In the genomic region with DNA sequence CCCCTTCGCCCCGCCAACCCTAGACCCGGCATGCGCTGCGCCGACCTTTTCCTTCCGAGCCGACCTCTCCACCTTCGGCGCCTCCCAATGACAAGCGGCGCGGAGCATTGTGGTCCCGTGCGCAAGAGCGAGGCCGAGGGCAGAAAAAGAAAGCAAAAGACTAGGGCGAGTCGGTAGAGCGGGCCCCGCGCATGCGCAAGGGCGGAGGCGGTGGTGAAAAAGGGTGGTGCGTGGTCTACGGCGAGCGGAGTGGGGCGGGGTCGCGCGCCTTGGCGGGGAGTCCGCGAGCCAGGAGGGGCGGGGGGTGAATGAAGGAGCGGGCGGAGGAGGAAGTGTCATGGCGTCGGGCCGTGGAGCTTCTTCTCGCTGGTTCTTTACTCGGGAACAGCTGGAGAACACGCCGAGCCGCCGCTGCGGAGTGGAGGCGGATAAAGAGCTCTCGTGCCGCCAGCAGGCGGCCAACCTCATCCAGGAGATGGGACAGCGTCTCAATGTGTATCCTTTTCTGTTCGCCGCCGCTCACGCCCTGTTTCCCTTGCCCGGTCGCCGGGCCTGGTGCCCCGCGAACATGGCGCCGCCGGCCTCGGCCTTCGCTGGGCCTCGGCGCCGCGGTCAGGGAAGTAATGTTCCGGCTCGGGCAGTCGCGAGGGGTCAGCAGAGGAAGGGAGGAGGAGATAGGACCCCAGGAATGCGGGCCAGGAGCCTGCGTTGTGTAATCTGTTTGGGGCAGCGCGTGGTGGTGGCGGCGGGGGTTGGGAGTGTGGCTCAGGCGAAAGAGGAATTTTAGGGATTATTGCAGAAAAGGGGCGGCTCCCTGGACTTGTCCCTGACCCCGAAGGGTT, we compare ENCODE assay signal across 8 cellular contexts. TPM values are rescaled to one million over a fixed set of nuclear protein-coding genes. Genes with fewer than 3 reads are reported as not detected.
DNase-seq lines count a peak whose midpoint lies in the region; ATAC-seq and TF ChIP-seq lines count a peak whose summit lies in the region.

A gene (plus strand): TSS at position 305 of the 842 bp plus-strand sequence. CDS start 33 bp downstream, at position 338.

- peaks cover 4 to 22% of the 10 kb centered on the region in 2 experiments for H3K36me3 ChIP-seq in SK-N-SH (replicated peaks in 1 of 2; ENCODE audit: control insufficient read depth in 1 of 2, insufficient read depth in 2 of 2, low read length in 1 of 2)
- H3K36me3 ChIP-seq in gastroesophageal sphincter, result no peaks in the 10 kb centered on the region
- H3K36me3 ChIP-seq in neutrophil, result no peaks in the 10 kb centered on the region

- H3K79me2 ChIP-seq in SK-N-SH (ENCODE audit: insufficient read depth), result peaks cover 50% of the 10 kb centered on the region

- H2AFZ ChIP-seq in SK-N-SH (ENCODE audit: low read depth), result peak within 1 kb of the TSS; percentile 97

- peak in 1 of 2 donors; percentile 39 for TF ChIP-seq POLR2A in gastroesophageal sphincter (IDR thresholded peaks at IDR 0.05)

- peaks cover 7% of the 10 kb centered on the region for H3F3A ChIP-seq in SK-N-SH (replicated peaks; ENCODE audit: insufficient read depth)

- TF ChIP-seq RAD21 in SK-N-SH (IDR thresholded peaks at IDR 0.05; ENCODE audit: low read length), result no peak

- H4K20me1 ChIP-seq in SK-N-SH (ENCODE audit: insufficient read depth), result peaks cover 43% of the 10 kb centered on the region

- no peaks in the 10 kb centered on the region for H3K9me2 ChIP-seq in SK-N-SH

- H3K4me1 ChIP-seq in SK-N-SH (ENCODE audit: control insufficient read depth in 1 of 2, insufficient read depth in 2 of 2, low read depth in 1 of 2, low read length in 1 of 2) (peaks cover 6 to 12% of the 10 kb centered on the region in 2 experiments; a peak in 2 of 4 replicates), gastroesophageal sphincter (peaks cover 2 to 52% (median 21%) of the 10 kb centered on the region in 3 donors), neutrophil (ENCODE audit: control insufficient read depth in 1 of 2, insufficient read depth in 1 of 2, low read depth in 1 of 2, low read length in 1 of 2) (peaks cover 30 to 33% of the 10 kb centered on the region in 2 experiments)

- H3K9ac ChIP-seq in SK-N-SH, result peak within 1 kb of the TSS; percentile 99

- 1% methylated on average over 45 of the region's 85 CpGs for whole genome bisulfite sequencing in SK-N-SH (ENCODE audit: low lambda C conversion rate)
- WGBS in gastroesophageal sphincter (ENCODE audit: low coverage in 1 of 2), 2 donors, result 0% methylated on average over 2 to 3 of the region's 85 CpGs

- no peaks in the 10 kb centered on the region for H3K9me3 ChIP-seq in SK-N-SH
- no peaks in the 10 kb centered on the region for H3K9me3 ChIP-seq in gastroesophageal sphincter
- H3K9me3 ChIP-seq in neutrophil, result no peaks in the 10 kb centered on the region

- peak within 1 kb of the TSS; percentile 81 for H3K4me2 ChIP-seq in SK-N-SH

- POLR2A ChIA-PET in SK-N-SH (lab: Yijun Ruan, JAX), result interaction anchor here (0.6 to 1.3 kb wide), 4 partner anchors 10 to 824 kb away, joined by 3 to 4 read pairs (median 3); no protein-coding TSS in a partner anchor

- H3K27me3 ChIP-seq in SK-N-SH (ENCODE audit: insufficient read depth), result no peaks in the 10 kb centered on the region
- no peaks in the 10 kb centered on the region for H3K27me3 ChIP-seq in gastroesophageal sphincter
- H3K27me3 ChIP-seq in neutrophil, result no peaks in the 10 kb centered on the region

- TF ChIP-seq CTCF in SK-N-SH (IDR thresholded peaks at IDR 0.05), result no peak
- TF ChIP-seq CTCF in gastroesophageal sphincter (IDR thresholded peaks at IDR 0.05), result peak in 2 of 4 experiments; percentile 15 to 17
- TF ChIP-seq CTCF in neutrophil (IDR thresholded peaks at IDR 0.05), result peak; percentile 52

- CTCF ChIA-PET in SK-N-SH (lab: Yijun Ruan, JAX), result interaction anchor here (0.6 to 2.4 kb wide), 4 partner anchors 9 to 797 kb away, joined by 3 to 6 read pairs (median 3); no protein-coding TSS in a partner anchor

- TF ChIP-seq EP300 in SK-N-SH (IDR thresholded peaks at IDR 0.05; ENCODE audit: borderline replicate concordance in 1 of 2, low read depth in 1 of 2, low read length in 1 of 2), result no peak
- no peak for TF ChIP-seq EP300 in gastroesophageal sphincter (IDR thresholded peaks at IDR 0.05)

- peak within 1 kb of the TSS; percentile 82 to 90 for H3K4me3 ChIP-seq in SK-N-SH (ENCODE audit: low read depth in 2 of 2, low read length in 1 of 2)
- peak within 1 kb of the TSS; percentile 81 to 89 for H3K4me3 ChIP-seq in gastroesophageal sphincter
- H3K4me3 ChIP-seq in neutrophil (ENCODE audit: low read depth in 1 of 2, low read length in 1 of 2), result peak within 1 kb of the TSS; percentile 84 to 92

- DNase-seq in GM04504 (ENCODE audit: low read depth), result peak; percentile 99
- DNase-seq in NCI-H1048 (lab: John Stamatoyannopoulos, UW), result peak; percentile 98
- DNase-seq in SK-N-SH, result peak; percentile 99
- peak; percentile 100 for DNase-seq in activated naive CD4-positive, alpha-beta T cell treated with anti-CD3 and anti-CD28 coated beads, Interleukin-2, amount 50 U/mL, for 16 hours
- DNase-seq in substantia nigra (lab: John Stamatoyannopoulos, UW), result peak; percentile 90 to 100 (median 99)

- peak; percentile 81 for ATAC-seq in HG02571 (IDR thresholded peaks at IDR 0.05; ENCODE audit: unreplicated experiment)
- ATAC-seq in gastroesophageal sphincter, result peak; percentile 96

- peak within 1 kb of the TSS; percentile 96 to 98 for H3K27ac ChIP-seq in SK-N-SH (ENCODE audit: low read depth in 2 of 2, low read length in 1 of 2)
- H3K27ac ChIP-seq in gastroesophageal sphincter, result peak within 1 kb of the TSS; percentile 91 to 98 (median 95)
- H3K27ac ChIP-seq in neutrophil, result peak within 1 kb of the TSS; percentile 95
- H3K27ac ChIP-seq in substantia nigra (ENCODE audit: low read depth, low read length, poor library complexity, severe bottlenecking), result peak within 1 kb of the TSS; percentile 98

TF ChIP-seq in SK-N-SH, 30 proteins besides CTCF, POLR2A, EP300 and RAD21 (continues in another document):
- peak; percentile 57; the same call in 1 of the 2 replicates for TF ChIP-seq GABPA (IDR thresholded peaks at IDR 0.05; ENCODE audit: low read depth)
- TF ChIP-seq MEF2A (IDR thresholded peaks at IDR 0.05; ENCODE audit: borderline replicate concordance, low read depth), result no peak
- TF ChIP-seq, protein P1, sequence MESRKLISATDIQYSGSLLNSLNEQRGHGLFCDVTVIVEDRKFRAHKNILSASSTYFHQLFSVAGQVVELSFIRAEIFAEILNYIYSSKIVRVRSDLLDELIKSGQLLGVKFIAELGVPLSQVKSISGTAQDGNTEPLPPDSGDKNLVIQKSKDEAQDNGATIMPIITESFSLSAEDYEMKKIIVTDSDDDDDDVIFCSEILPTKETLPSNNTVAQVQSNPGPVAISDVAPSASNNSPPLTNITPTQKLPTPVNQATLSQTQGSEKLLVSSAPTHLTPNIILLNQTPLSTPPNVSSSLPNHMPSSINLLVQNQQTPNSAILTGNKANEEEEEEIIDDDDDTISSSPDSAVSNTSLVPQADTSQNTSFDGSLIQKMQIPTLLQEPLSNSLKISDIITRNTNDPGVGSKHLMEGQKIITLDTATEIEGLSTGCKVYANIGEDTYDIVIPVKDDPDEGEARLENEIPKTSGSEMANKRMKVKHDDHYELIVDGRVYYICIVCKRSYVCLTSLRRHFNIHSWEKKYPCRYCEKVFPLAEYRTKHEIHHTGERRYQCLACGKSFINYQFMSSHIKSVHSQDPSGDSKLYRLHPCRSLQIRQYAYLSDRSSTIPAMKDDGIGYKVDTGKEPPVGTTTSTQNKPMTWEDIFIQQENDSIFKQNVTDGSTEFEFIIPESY (IDR thresholded peaks at IDR 0.05; ENCODE audit: borderline replicate concordance, low read depth), result 0 out of 2 replicates have a peak, but pooled peaks have one; percentile 4
- peak; percentile 59 for TF ChIP-seq ELF1 (IDR thresholded peaks at IDR 0.05)
- 0 out of 2 replicates have a peak, but pooled peaks have one; percentile 10 for TF ChIP-seq TCF12 (IDR thresholded peaks at IDR 0.05)
- peak; percentile 32 for TF ChIP-seq CHD2 (IDR thresholded peaks at IDR 0.05; ENCODE audit: low read length, partially characterized antibody)
- no peak for TF ChIP-seq JUND (IDR thresholded peaks at IDR 0.05)
- TF ChIP-seq, protein P2, sequence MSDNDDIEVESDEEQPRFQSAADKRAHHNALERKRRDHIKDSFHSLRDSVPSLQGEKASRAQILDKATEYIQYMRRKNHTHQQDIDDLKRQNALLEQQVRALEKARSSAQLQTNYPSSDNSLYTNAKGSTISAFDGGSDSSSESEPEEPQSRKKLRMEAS (IDR thresholded peaks at IDR 0.05; ENCODE audit: low read depth), result no peak; the same call in 1 of the 2 replicates
- no peak for TF ChIP-seq FOXJ3 (CRISPR knock-in tag; IDR thresholded peaks at IDR 0.05)
- no peak for TF ChIP-seq RFX5 (IDR thresholded peaks at IDR 0.05; ENCODE audit: low read length)
- no peak for TF ChIP-seq GATA2 (CRISPR knock-in tag; IDR thresholded peaks at IDR 0.05)
- TF ChIP-seq NRF1 (IDR thresholded peaks at IDR 0.05; ENCODE audit: low read depth, low read length), result peak; percentile 96
- peak; percentile 94 for TF ChIP-seq YY1 (IDR thresholded peaks at IDR 0.05; ENCODE audit: low read depth)
- no peak for TF ChIP-seq EZH2phosphoT487 (IDR thresholded peaks at IDR 0.05; ENCODE audit: borderline replicate concordance, low read depth)
- peak; percentile 34 for TF ChIP-seq MXI1 (IDR thresholded peaks at IDR 0.05; ENCODE audit: low read depth, low read length)
- peak; percentile 91 for TF ChIP-seq TAF1 (IDR thresholded peaks at IDR 0.05; ENCODE audit: borderline replicate concordance, low read depth, low read length)
- no peak for TF ChIP-seq SMC3 (IDR thresholded peaks at IDR 0.05; ENCODE audit: low read depth, low read length)
- TF ChIP-seq SIN3A (IDR thresholded peaks at IDR 0.05; ENCODE audit: borderline replicate concordance, low read depth, low read length), result no peak
- TF ChIP-seq, protein P3, sequence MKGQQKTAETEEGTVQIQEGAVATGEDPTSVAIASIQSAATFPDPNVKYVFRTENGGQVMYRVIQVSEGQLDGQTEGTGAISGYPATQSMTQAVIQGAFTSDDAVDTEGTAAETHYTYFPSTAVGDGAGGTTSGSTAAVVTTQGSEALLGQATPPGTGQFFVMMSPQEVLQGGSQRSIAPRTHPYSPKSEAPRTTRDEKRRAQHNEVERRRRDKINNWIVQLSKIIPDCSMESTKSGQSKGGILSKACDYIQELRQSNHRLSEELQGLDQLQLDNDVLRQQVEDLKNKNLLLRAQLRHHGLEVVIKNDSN (IDR thresholded peaks at IDR 0.05; ENCODE audit: borderline replicate concordance, low read depth), result peak; percentile 25; the same call in 1 of the 2 replicates
- no peak for TF ChIP-seq RCOR1 (IDR thresholded peaks at IDR 0.05; ENCODE audit: low read length)

RNA-seq across cellular contexts. Expression of the gene that starts here (rescaled TPM):
- 5.3 and 7.2 TPM in 2 replicates for polyA plus RNA-seq in SK-N-SH (2012; rRNA removed)
- polyA plus RNA-seq in SK-N-SH (2012; cell fraction: cytosol; rRNA removed), result 4.5 and 4.8 TPM in 2 replicates
- 18.7 and 30.0 TPM in 2 replicates for polyA plus RNA-seq in SK-N-SH (2012; cell fraction: nucleus; rRNA removed)
- 10 to 100 TPM; 19.1 to 45.5 (median 25.8) TPM for total RNA-seq in gastroesophageal sphincter

Comparison
In these comparisons a context has a peak if more than half of its experiments do, and no peak if none do; other contexts are left out.
1. Peak in every context shown above with its lines: DNase-seq, ATAC-seq, H3K4me3 ChIP-seq and H3K27ac ChIP-seq.